16 cellular contexts compared by ENCODE assay signal in genomic region chr2:178615969-178616368, GRCh38.
DNase-seq lines count a peak whose midpoint lies in the region; ATAC-seq and TF ChIP-seq lines count a peak whose summit lies in the region.
"Had no signal": no experiment of that assay in that cellular context is flagged by ENCODE, and none has a peak within 500 bp of the region (broad histone marks: within the 10 kb centered on the region; RNA-seq: fewer than 3 reads in every experiment).

No MANE protein-coding gene starts in this region.

- no peaks in the 10 kb centered on the region for H3K27me3 ChIP-seq in psoas muscle (ENCODE audit: insufficient read depth in 3 of 3, low read length in 2 of 3)
- no peaks in the 10 kb centered on the region for H3K27me3 ChIP-seq in mesenchymal stem cell (ENCODE audit: control insufficient read depth in 1 of 2, insufficient read depth in 1 of 2, low read length in 2 of 2)
- H3K27me3 ChIP-seq: BLaER1 treated with 17β-estradiol and CSF1 and Interleukin-3, amounts not matched to agents 10 nM and 100 nM had no signal

- no peak overlapping the region for H3K14ac ChIP-seq in mesenchymal stem cell (ENCODE audit: low read length in 2 of 2)

- H3K4ac ChIP-seq in mesenchymal stem cell (ENCODE audit: low read depth in 1 of 2, low read length in 2 of 2): no peak overlapping the region

- H2BK12ac ChIP-seq in mesenchymal stem cell (ENCODE audit: low read length in 2 of 2): no peak overlapping the region

- intact Hi-C loops in psoas muscle (cut with DNase I): no loop called here

- no peak overlapping the region for H2BK5ac ChIP-seq in mesenchymal stem cell (ENCODE audit: low read depth, low read length, poor library complexity, severe bottlenecking)

- H3K36me3 ChIP-seq in psoas muscle (ENCODE audit: insufficient read depth in 1 of 2, low read depth in 1 of 2): peaks cover 33 to 100% of the 10 kb centered on the region in 2 donors
- H3K36me3 ChIP-seq in mesenchymal stem cell (ENCODE audit: control insufficient read depth in 1 of 2, insufficient read depth in 2 of 2, low read depth in 1 of 2, low read length in 2 of 2): no peaks in the 10 kb centered on the region
- H3K36me3 ChIP-seq: BLaER1 treated with 17β-estradiol and CSF1 and Interleukin-3, amounts not matched to agents 10 nM and 100 nM had no signal

- H2BK120ac ChIP-seq in mesenchymal stem cell (ENCODE audit: low read depth, low read length): no peak overlapping the region

- TF ChIP-seq CTCF in psoas muscle (IDR thresholded peaks at IDR 0.05): no peak

- no peak overlapping the region for H2AFZ ChIP-seq in mesenchymal stem cell (ENCODE audit: low read depth, low read length)

- peak; percentile 15 for DNase-seq in DMS53 (lab: John Stamatoyannopoulos, UW)
- DNase-seq in DMS53 treated with DMSO at 0.1 percent for 48 hours (lab: John Stamatoyannopoulos, UW; ENCODE audit: unreplicated experiment): no peak
- DNase-seq in NCI-H774 (lab: John Stamatoyannopoulos, UW): peak; percentile 4
- no peak for DNase-seq in psoas muscle
- no peak for DNase-seq in mesenchymal stem cell
- DNase-seq: AML-193; Caco-2; Calu3; CD4-positive, alpha-beta T cell; CD8-positive, alpha-beta T cell; DMS79 treated with DMSO at 0.1 percent for 48 hours; GF-D8 had no signal

- H3K18ac ChIP-seq in mesenchymal stem cell (ENCODE audit: low read depth in 1 of 2, low read length in 2 of 2): no peak overlapping the region

- H4K8ac ChIP-seq in mesenchymal stem cell (ENCODE audit: low read length): no peak overlapping the region

- no peak overlapping the region for H2AK5ac ChIP-seq in mesenchymal stem cell (ENCODE audit: low read length, severe bottlenecking)

- no peak for ATAC-seq in psoas muscle
- ATAC-seq: A549; CD8-positive, alpha-beta T cell had no signal

- H3K27ac ChIP-seq in psoas muscle: peak overlapping the region; percentile 70
- H3K27ac ChIP-seq in mesenchymal stem cell (ENCODE audit: low read length, poor library complexity, severe bottlenecking): no peak overlapping the region
- H3K27ac ChIP-seq: 22Rv1; A549; BLaER1 treated with 17β-estradiol and CSF1 and Interleukin-3, amounts not matched to agents 10 nM and 100 nM; C4-2B had no signal

- H2BK15ac ChIP-seq in mesenchymal stem cell (ENCODE audit: low read depth, poor library complexity, severe bottlenecking): no peak overlapping the region

- H4K91ac ChIP-seq in mesenchymal stem cell (ENCODE audit: low read length): no peak overlapping the region

- no peaks in the 10 kb centered on the region for H3K9me3 ChIP-seq in psoas muscle
- no peaks in the 10 kb centered on the region for H3K9me3 ChIP-seq in mesenchymal stem cell (ENCODE audit: control insufficient read depth, low read length)
- H3K9me3 ChIP-seq: A549; BLaER1 treated with 17β-estradiol and CSF1 and Interleukin-3, amounts not matched to agents 10 nM and 100 nM; Caco-2 had no signal

- WGBS in psoas muscle, 3 donors: 86 to 95% (median 88%) methylated on average over 1 of the region's 1 CpG
- WGBS in mesenchymal stem cell: no CpG with 5 or more reads among the region's 1 CpG

- H3K4me2 ChIP-seq in mesenchymal stem cell (ENCODE audit: low read length, poor library complexity, severe bottlenecking): no peak overlapping the region
- H3K4me2 ChIP-seq: A549; BLaER1 treated with 17β-estradiol and CSF1 and Interleukin-3, amounts not matched to agents 10 nM and 100 nM had no signal

- peaks cover 10% of the 10 kb centered on the region for H3K4me1 ChIP-seq in psoas muscle
- no peaks in the 10 kb centered on the region for H3K4me1 ChIP-seq in mesenchymal stem cell (ENCODE audit: control insufficient read depth, insufficient read depth, low read depth, low read length)
- H3K4me1 ChIP-seq: A549; BLaER1 treated with 17β-estradiol and CSF1 and Interleukin-3, amounts not matched to agents 10 nM and 100 nM; Caco-2 had no signal

- no peak overlapping the region for H3K23ac ChIP-seq in mesenchymal stem cell (ENCODE audit: low read length in 2 of 2)

- H3K79me1 ChIP-seq in mesenchymal stem cell (replicated peaks; ENCODE audit: low read length, poor library complexity, severe bottlenecking): no peaks in the 10 kb centered on the region

- no peak overlapping the region for H3K9ac ChIP-seq in mesenchymal stem cell (ENCODE audit: low read length)
- H3K9ac ChIP-seq: BLaER1 treated with 17β-estradiol and CSF1 and Interleukin-3, amounts not matched to agents 10 nM and 100 nM had no signal

- no peak overlapping the region for H3K4me3 ChIP-seq in psoas muscle
- H3K4me3 ChIP-seq in mesenchymal stem cell (ENCODE audit: insufficient read depth in 1 of 2, low read depth in 1 of 2, low read length in 2 of 2): no peak overlapping the region
- H3K4me3 ChIP-seq: A549; BLaER1 treated with 17β-estradiol and CSF1 and Interleukin-3, amounts not matched to agents 10 nM and 100 nM had no signal

Comparison
In these comparisons a context has a peak if more than half of its experiments do, and no peak if none do; other contexts are left out.
1. DNase-seq: peak in DMS53 (single experiment) and NCI-H774 (single experiment); none in DMS53 treated with DMSO at 0.1 percent for 48 hours (single experiment), psoas muscle (0 of 2) and mesenchymal stem cell (single experiment).